ENCODE assay signal across 8 cellular contexts in genomic region chr19:19032420-19033175, GRCh38. TPM values are rescaled to one million over a fixed set of nuclear protein-coding genes. Genes with fewer than 3 reads are reported as not detected.
DNase-seq lines count a peak whose midpoint lies in the region; TF ChIP-seq lines count a peak whose summit lies in the region.

No MANE protein-coding gene starts in this region.

- intact Hi-C loops in esophagus muscularis mucosa (cut with DNase I), result no loop called here

- H3K27me3 ChIP-seq in OCI-LY1 (ENCODE audit: insufficient read depth, low read length), result no peaks in the 10 kb centered on the region
- no peaks in the 10 kb centered on the region for H3K27me3 ChIP-seq in esophagus muscularis mucosa
- no peaks in the 10 kb centered on the region for H3K27me3 ChIP-seq in muscle layer of colon (ENCODE audit: control insufficient read depth in 1 of 2, insufficient read depth in 2 of 2, low read length in 2 of 2)

- peak overlapping the region; percentile 99 for H3K9ac ChIP-seq in OCI-LY1 (ENCODE audit: low read length)
- H3K9ac ChIP-seq in muscle layer of colon (ENCODE audit: low read length), result peak overlapping the region; percentile 74

- no peaks in the 10 kb centered on the region for H3K9me2 ChIP-seq in OCI-LY1 (ENCODE audit: low read depth, low read length)

- no peak overlapping the region for H2AFZ ChIP-seq in OCI-LY1 (ENCODE audit: low read length)

- no peak for TF ChIP-seq CTCF in OCI-LY1 (IDR thresholded peaks at IDR 0.05; ENCODE audit: low read length)
- TF ChIP-seq CTCF in esophagus muscularis mucosa (IDR thresholded peaks at IDR 0.05), result no peak

- TF ChIP-seq POLR2A in esophagus muscularis mucosa (IDR thresholded peaks at IDR 0.05; ENCODE audit: low read depth), result no peak

- peak overlapping the region; percentile 96 for H3K4me3 ChIP-seq in OCI-LY1 (ENCODE audit: low read depth, low read length, poor library complexity, severe bottlenecking)
- peak overlapping the region; percentile 95 to 99 (median 96) for H3K4me3 ChIP-seq in esophagus muscularis mucosa
- peak overlapping the region; percentile 80 to 84 for H3K4me3 ChIP-seq in muscle layer of colon (ENCODE audit: low read depth in 1 of 2, low read length in 2 of 2)

- no peaks in the 10 kb centered on the region for H4K20me1 ChIP-seq in OCI-LY1 (ENCODE audit: insufficient read depth, low read length)

- H3K27ac ChIP-seq in OCI-LY1 (ENCODE audit: low read depth, low read length, poor library complexity, severe bottlenecking) (peak overlapping the region; percentile 90), esophagus muscularis mucosa (replicated peaks in 1 of 4) (peak overlapping the region; percentile 93 to 100 (median 98)), muscle layer of colon (ENCODE audit: low read depth, low read length) (peak overlapping the region; percentile 82)

- H3K36me3 ChIP-seq in OCI-LY1 (ENCODE audit: insufficient read depth, low read length), result peaks cover 59% of the 10 kb centered on the region
- H3K36me3 ChIP-seq in esophagus muscularis mucosa, result peaks cover 9 to 37% (median 35%) of the 10 kb centered on the region in 4 donors
- peaks cover 27% of the 10 kb centered on the region for H3K36me3 ChIP-seq in muscle layer of colon (ENCODE audit: insufficient read depth, low read length)

- peaks cover 34% of the 10 kb centered on the region for H3K79me2 ChIP-seq in OCI-LY1 (ENCODE audit: insufficient read depth, low read length)

- DNase-seq in AG20443 (ENCODE audit: low spot score) (peak; percentile 88), GM19240 (ENCODE audit: insufficient read length, low spot score) (peak; percentile 95), HPDE6-E6E7 (ENCODE audit: extremely low spot score) (peak; percentile 15), activated T-cell treated with anti-CD3 and anti-CD28 coated beads for 4 hours (peak; percentile 72), esophagus muscularis mucosa (ENCODE audit: extremely low spot score) (peak; percentile 94)
- DNase-seq in stimulated activated CD8-positive, alpha-beta memory T cell treated with anti-CD3 and anti-CD28 coated beads, Interleukin-4, amount 100 ng/mL, for 48 hours, result peak; percentile 92

- TF ChIP-seq EP300 in esophagus muscularis mucosa (IDR thresholded peaks at IDR 0.05), result no peak

- H3K9me3 ChIP-seq in OCI-LY1 (ENCODE audit: low read length), result no peaks in the 10 kb centered on the region
- H3K9me3 ChIP-seq in esophagus muscularis mucosa, result no peaks in the 10 kb centered on the region
- no peaks in the 10 kb centered on the region for H3K9me3 ChIP-seq in muscle layer of colon (ENCODE audit: low read length)

- H3K4me1 ChIP-seq in OCI-LY1 (ENCODE audit: insufficient read depth, low read length, severe bottlenecking) (peaks cover 22% of the 10 kb centered on the region), esophagus muscularis mucosa (peaks cover 28 to 51% (median 42%) of the 10 kb centered on the region in 4 donors), muscle layer of colon (ENCODE audit: insufficient read depth, low read length) (peaks cover 22% of the 10 kb centered on the region)

- H3F3A ChIP-seq in OCI-LY1 (ENCODE audit: insufficient read depth, low read length), result no peaks in the 10 kb centered on the region

- H3K4me2 ChIP-seq in OCI-LY1 (ENCODE audit: low read length), result peak overlapping the region; percentile 75

- under 1% methylated on average over 23 of the region's 31 CpGs for WGBS in esophagus muscularis mucosa

RNA-seq across cellular contexts. Expression of gene SUGP2, which starts 0.7 kb away (rescaled TPM):
- 10 to 100 TPM; 23.1 to 45.7 (median 32.0) TPM for total RNA-seq in esophagus muscularis mucosa

RNA-seq across cellular contexts. Expression of gene ARMC6, which starts 0.8 kb away (rescaled TPM):
- 10 to 100 TPM; 16.2 to 25.8 (median 20.4) TPM for total RNA-seq in esophagus muscularis mucosa

RNA-seq across cellular contexts. Expression of gene SLC25A42, which starts 31.2 kb away (rescaled TPM):
- total RNA-seq in esophagus muscularis mucosa, result 10 to 100 TPM; 11.2 to 16.8 (median 13.8) TPM

Comparison
In these comparisons a context has a peak if more than half of its experiments do, and no peak if none do; other contexts are left out.
1. Peak in every context shown above with its lines: DNase-seq, H3K4me3 ChIP-seq and H3K27ac ChIP-seq.
2. DNase-seq: peak in every context shown above with its lines; median percentile 95 in GM19240; 94 in esophagus muscularis mucosa; 92 in stimulated activated CD8-positive, alpha-beta memory T cell treated with anti-CD3 and anti-CD28 coated beads, Interleukin-4, amount 100 ng/mL, for 48 hours; 88 in AG20443; 72 in activated T-cell treated with anti-CD3 and anti-CD28 coated beads for 4 hours; 15 in HPDE6-E6E7.